In the genomic region with DNA sequence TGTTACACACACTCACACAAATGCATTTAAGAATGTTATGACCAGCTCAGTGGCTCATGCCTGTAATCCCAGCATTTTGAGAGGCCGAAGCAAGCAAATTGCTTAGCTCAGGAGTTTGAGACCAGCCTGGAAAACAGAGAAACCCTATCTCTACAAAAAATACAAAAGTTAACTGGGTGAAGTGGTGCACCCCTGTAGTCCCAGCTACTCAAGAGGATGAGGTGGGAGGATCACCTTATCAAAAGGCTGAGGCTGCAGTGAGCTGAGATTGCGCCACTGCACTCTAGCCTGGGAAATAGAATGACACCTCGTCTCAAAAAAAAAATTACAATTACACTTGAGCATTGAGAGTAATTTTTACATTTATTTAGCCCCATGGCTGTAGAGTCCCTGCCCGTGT, we compare ENCODE assay signal across 21 cellular contexts.
DNase-seq lines count a peak whose midpoint lies in the region; ATAC-seq, FAIRE-seq and TF ChIP-seq lines count a peak whose summit lies in the region.
"Had no signal": no experiment of that assay in that cellular context is flagged by ENCODE, and none has a peak within 500 bp of the region (broad histone marks: within the 10 kb centered on the region; RNA-seq: fewer than 3 reads in every experiment).

No MANE protein-coding gene starts in this region.

- no peak overlapping the region for H3K9ac ChIP-seq in HepG2 (ENCODE audit: insufficient read depth, low read depth, low read length)

- in situ Hi-C loops in HepG2 (cut with HindIII; ENCODE audit: extremely low pct_ligation_motif_present, low pct_unique_long_range_greater_than_20kb), result no loop called here

- no peak overlapping the region for H3K27ac ChIP-seq in HepG2 (ENCODE audit: extremely low read length, insufficient read depth, low read length)
- H3K27ac ChIP-seq in right lobe of liver, result peak overlapping the region in 1 of 3 donors; percentile 13
- H3K27ac ChIP-seq in left ventricle myocardium inferior (replicated peaks), result peak overlapping the region; percentile 86
- H3K27ac ChIP-seq in ovary, result peak overlapping the region; percentile 13 to 78
- H3K27ac ChIP-seq: neutrophil had no signal

- H4K20me1 ChIP-seq in HepG2 (ENCODE audit: insufficient read depth, low read length), result no peaks in the 10 kb centered on the region

- intact Hi-C loops in HepG2 (cut with micrococcal nuclease; ENCODE audit: unreplicated experiment) (no loop called here), right lobe of liver (cut with DNase I) (no loop called here), left ventricle myocardium inferior (cut with micrococcal nuclease) (no loop called here), ovary (cut with DNase I) (loop anchor here in 2 of 4 donors (10.0 kb wide), 2 partner anchors 187 to 217 kb away; a partner anchor contains a TSS)

- H3K4me3 ChIP-seq in HepG2 (replicated peaks in 1 of 3; ENCODE audit: insufficient read depth in 1 of 3, low read depth in 2 of 3, low read length in 3 of 3), result no peak overlapping the region
- no peak overlapping the region for H3K4me3 ChIP-seq in right lobe of liver
- no peak overlapping the region for H3K4me3 ChIP-seq in left ventricle myocardium inferior
- H3K4me3 ChIP-seq in ovary, result no peak overlapping the region

- 52% methylated on average over 4 of the region's 4 CpGs for WGBS in HepG2 (ENCODE audit: low lambda C conversion rate)
- 71% methylated on average over 3 of the region's 4 CpGs for WGBS in right lobe of liver (ENCODE audit: insufficient coverage, low coverage, low lambda C conversion rate, missing lambda C conversion rate)
- 22 to 32% (median 23%) methylated on average over 4 of the region's 4 CpGs for WGBS in ovary, 3 donors

- peaks cover 4% of the 10 kb centered on the region; the same call in 1 of the 2 replicates for H3K9me3 ChIP-seq in HepG2 (ENCODE audit: low read length)
- no peaks in the 10 kb centered on the region for H3K9me3 ChIP-seq in right lobe of liver
- H3K9me3 ChIP-seq in left ventricle myocardium inferior (replicated peaks), result peaks cover 7% of the 10 kb centered on the region
- H3K9me3 ChIP-seq in ovary, result no peaks in the 10 kb centered on the region
- H3K9me3 ChIP-seq: neutrophil had no signal

- TF ChIP-seq CTCF in HepG2 (CRISPR knock-in tag; IDR thresholded peaks at IDR 0.05) (no peak), right lobe of liver (IDR thresholded peaks at IDR 0.05) (no peak), left ventricle myocardium inferior (IDR thresholded peaks at IDR 0.05; ENCODE audit: borderline replicate concordance) (no peak), ovary (IDR thresholded peaks at IDR 0.05) (no peak)

- TF ChIP-seq POLR2A in HepG2 (IDR thresholded peaks at IDR 0.05; ENCODE audit: insufficient read depth in 1 of 2, low read depth in 2 of 2, low read length in 2 of 2) (no peak), right lobe of liver (IDR thresholded peaks at IDR 0.05) (no peak), ovary (IDR thresholded peaks at IDR 0.05) (no peak)

- TF ChIP-seq EP300 in HepG2 (IDR thresholded peaks at IDR 0.05; ENCODE audit: low read depth in 2 of 2, low read length in 2 of 2) (no peak), HepG2 (CRISPR knock-in tag; IDR thresholded peaks at IDR 0.05; ENCODE audit: borderline replicate concordance) (no peak), ovary (IDR thresholded peaks at IDR 0.05) (no peak)

- no peak overlapping the region for H3K4me2 ChIP-seq in HepG2 (ENCODE audit: low read depth, low read length)

- BruUV-seq in HepG2 (replicated peaks; lab: Mats Ljungman, UMichigan), result no TSS peak

- FAIRE-seq in HepG2 (lab: Jason Lieb, UNC), result no peak
- FAIRE-seq: GM12891 had no signal

- no peak for DNase-seq in HepG2 (ENCODE audit: low spot score)
- DNase-seq in right lobe of liver, result no peak
- DNase-seq in left ventricle myocardium inferior, result no peak
- peak in 1 of 5 donors; percentile 74 for DNase-seq in ovary
- no peak for DNase-seq in AG08396 (ENCODE audit: low spot score)
- DNase-seq in DMS53 treated with DMSO at 0.1 percent for 48 hours (lab: John Stamatoyannopoulos, UW; ENCODE audit: unreplicated experiment), result no peak
- DNase-seq in DMS53 (lab: John Stamatoyannopoulos, UW), result no peak
- no peak for DNase-seq in NCI-H446 (lab: John Stamatoyannopoulos, UW)
- DNase-seq: activated CD8-positive, alpha-beta memory T cell treated with anti-CD3 and anti-CD28 coated beads, Interleukin-2, amount 10 ng/mL, durations not matched to agents 7 days and 5 days; activated gamma-delta T cell treated with Interleukin-2 at 50 U/mL for 16 hours; effector CD8-positive, alpha-beta T cell; H7; NCI-H1694 treated with DMSO at 0.1 percent for 48 hours; stimulated activated CD4-positive, alpha-beta T cell treated with anti-CD3 and anti-CD28 coated beads, Interleukin-4, amount 100 ng/mL, for 1 hour; stimulated activated CD8-positive, alpha-beta memory T cell treated with anti-CD3 and anti-CD28 coated beads, Interleukin-4, amount 100 ng/mL, for 48 hours; T-helper 1 cell; trophoblast cell had no signal

- CTCF ChIA-PET in HepG2 (lab: Yijun Ruan, JAX; ENCODE audit: low intra/inter-chr PET ratio, low total read pairs), result no interaction called here

- H3K36me3 ChIP-seq in HepG2 (replicated peaks in 1 of 2; ENCODE audit: control insufficient read depth in 1 of 2, insufficient read depth in 2 of 2, low read length in 2 of 2) (no peaks in the 10 kb centered on the region), right lobe of liver (no peaks in the 10 kb centered on the region), left ventricle myocardium inferior (no peaks in the 10 kb centered on the region), ovary (no peaks in the 10 kb centered on the region)
- H3K36me3 ChIP-seq: neutrophil had no signal

- no peak for TF ChIP-seq RAD21 in HepG2 (CRISPR knock-in tag; IDR thresholded peaks at IDR 0.05)

- ATAC-seq in HepG2 (no peak), right lobe of liver (no peak)
- ATAC-seq: activated CD4-positive, CD25-positive, alpha-beta regulatory T cell treated with anti-CD3 and anti-CD28 coated beads, Interleukin-2, amount 50 U/mL, for 24 hours; activated CD8-positive, alpha-beta memory T cell treated with anti-CD3 and anti-CD28 coated beads, Interleukin-2, amount 10 ng/mL, durations not matched to agents 7 days and 5 days; left lobe of liver had no signal

- H3K4me1 ChIP-seq in HepG2 (ENCODE audit: insufficient read depth, low read length), result no peaks in the 10 kb centered on the region
- no peaks in the 10 kb centered on the region for H3K4me1 ChIP-seq in right lobe of liver
- peaks cover 69% of the 10 kb centered on the region for H3K4me1 ChIP-seq in left ventricle myocardium inferior
- peaks cover 33% of the 10 kb centered on the region for H3K4me1 ChIP-seq in ovary (ENCODE audit: insufficient read depth)

- no peak overlapping the region for H2AFZ ChIP-seq in HepG2 (ENCODE audit: low read length)

- POLR2A ChIA-PET in HepG2 (lab: Yijun Ruan, JAX), result no interaction called here

- H3K79me2 ChIP-seq in HepG2 (ENCODE audit: insufficient read depth, low read length), result no peaks in the 10 kb centered on the region

- no peaks in the 10 kb centered on the region for H3K27me3 ChIP-seq in HepG2 (ENCODE audit: control insufficient read depth in 1 of 2, insufficient read depth in 2 of 2, low read length in 2 of 2)
- H3K27me3 ChIP-seq in right lobe of liver, result no peaks in the 10 kb centered on the region
- no peaks in the 10 kb centered on the region for H3K27me3 ChIP-seq in left ventricle myocardium inferior (ENCODE audit: low read depth)
- H3K27me3 ChIP-seq in ovary, result no peaks in the 10 kb centered on the region

TF ChIP-seq in HepG2, 621 proteins besides CTCF, POLR2A, EP300 and RAD21:
- TF ChIP-seq MAFF (IDR thresholded peaks at IDR 0.05; ENCODE audit: low read depth, low read length) (0 out of 2 replicates have a peak, but pooled peaks have one; percentile 6), MAFK (conservative IDR thresholded peaks at IDR 0.05 in 1 of 2, IDR thresholded peaks at IDR 0.05 in 1 of 2; ENCODE audit: low read length in 2 of 2) (peak in 1 of 2 experiments; percentile 23; a peak in 1 of 4 replicates)
- TF ChIP-seq, protein P1, sequence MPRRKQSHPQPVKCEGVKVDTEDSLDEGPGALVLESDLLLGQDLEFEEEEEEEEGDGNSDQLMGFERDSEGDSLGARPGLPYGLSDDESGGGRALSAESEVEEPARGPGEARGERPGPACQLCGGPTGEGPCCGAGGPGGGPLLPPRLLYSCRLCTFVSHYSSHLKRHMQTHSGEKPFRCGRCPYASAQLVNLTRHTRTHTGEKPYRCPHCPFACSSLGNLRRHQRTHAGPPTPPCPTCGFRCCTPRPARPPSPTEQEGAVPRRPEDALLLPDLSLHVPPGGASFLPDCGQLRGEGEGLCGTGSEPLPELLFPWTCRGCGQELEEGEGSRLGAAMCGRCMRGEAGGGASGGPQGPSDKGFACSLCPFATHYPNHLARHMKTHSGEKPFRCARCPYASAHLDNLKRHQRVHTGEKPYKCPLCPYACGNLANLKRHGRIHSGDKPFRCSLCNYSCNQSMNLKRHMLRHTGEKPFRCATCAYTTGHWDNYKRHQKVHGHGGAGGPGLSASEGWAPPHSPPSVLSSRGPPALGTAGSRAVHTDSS (CRISPR knock-in tag; conservative IDR thresholded peaks at IDR 0.05), result no peak
TF ChIP-seq in HepG2: peak in this region for 2.
